ENCODE assay signal across 13 cellular contexts in the genomic region with DNA sequence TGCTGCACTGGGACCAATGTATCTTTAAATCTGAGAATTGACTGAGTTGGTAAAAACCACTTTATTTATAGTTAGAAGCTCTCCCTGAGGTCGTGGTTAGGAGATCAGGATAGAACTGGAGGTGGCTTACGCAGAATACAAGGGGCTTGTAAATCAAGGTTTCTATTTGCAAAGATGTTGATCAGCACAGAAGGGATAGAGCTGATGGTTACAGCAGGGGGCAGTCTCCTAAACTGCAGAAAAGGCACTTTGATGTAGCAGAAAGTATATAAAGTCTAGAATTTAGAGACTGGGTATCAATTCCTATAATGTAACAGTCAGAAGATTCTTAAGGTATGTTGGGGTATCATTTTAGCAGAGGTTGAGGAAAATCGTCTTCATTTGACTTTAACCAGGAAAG. TPM values are rescaled to one million over a fixed set of nuclear protein-coding genes. Genes with fewer than 3 reads are reported as not detected.
DNase-seq lines count a peak whose midpoint lies in the region; ATAC-seq and TF ChIP-seq lines count a peak whose summit lies in the region.
"Had no signal": no experiment of that assay in that cellular context is flagged by ENCODE, and none has a peak within 500 bp of the region (broad histone marks: within the 10 kb centered on the region; RNA-seq: fewer than 3 reads in every experiment).

No MANE protein-coding gene starts in this region.

- H3K4me1 ChIP-seq in cardiac muscle cell (ENCODE audit: low read depth) = no peaks in the 10 kb centered on the region
- H3K4me1 ChIP-seq in OCI-LY1 (ENCODE audit: insufficient read depth, low read length, severe bottlenecking) = no peaks in the 10 kb centered on the region
- peaks cover 3% of the 10 kb centered on the region for H3K4me1 ChIP-seq in endodermal cell (ENCODE audit: control insufficient read depth, insufficient read depth, low read length)
- H3K4me1 ChIP-seq in upper lobe of right lung = no peaks in the 10 kb centered on the region
- no peaks in the 10 kb centered on the region for H3K4me1 ChIP-seq in Caco-2

- no peaks in the 10 kb centered on the region for H3F3A ChIP-seq in OCI-LY1 (ENCODE audit: insufficient read depth, low read length)

- H3K27ac ChIP-seq in cardiac muscle cell (no peak overlapping the region), OCI-LY1 (ENCODE audit: low read depth, low read length, poor library complexity, severe bottlenecking) (no peak overlapping the region), endodermal cell (ENCODE audit: low read depth, low read length) (no peak overlapping the region), upper lobe of right lung (no peak overlapping the region)

- H3K9ac ChIP-seq in OCI-LY1 (ENCODE audit: low read length) (no peak overlapping the region), endodermal cell (ENCODE audit: extremely low read depth, low read length, poor library complexity, severe bottlenecking) (no peak overlapping the region)

- H3K4me3 ChIP-seq in cardiac muscle cell (no peak overlapping the region), OCI-LY1 (ENCODE audit: low read depth, low read length, poor library complexity, severe bottlenecking) (no peak overlapping the region), endodermal cell (ENCODE audit: low read length) (no peak overlapping the region), upper lobe of right lung (no peak overlapping the region), Caco-2 (ENCODE audit: low read depth, low read length) (no peak overlapping the region)
- H3K4me3 ChIP-seq: mucosa of descending colon had no signal

- H2AFZ ChIP-seq in OCI-LY1 (ENCODE audit: low read length) = no peak overlapping the region

- H3K9me3 ChIP-seq in cardiac muscle cell (ENCODE audit: low read depth) (no peaks in the 10 kb centered on the region), OCI-LY1 (ENCODE audit: low read length) (no peaks in the 10 kb centered on the region), endodermal cell (ENCODE audit: control insufficient read depth, low read length) (no peaks in the 10 kb centered on the region), upper lobe of right lung (no peaks in the 10 kb centered on the region), Caco-2 (no peaks in the 10 kb centered on the region)
- H3K9me3 ChIP-seq: mucosa of descending colon had no signal

- no peak overlapping the region for H3K4me3 Mint-ChIP-seq in endodermal cell
- no peak overlapping the region for H3K4me3 Mint-ChIP-seq in Caco-2 (ENCODE audit: unreplicated experiment)
- H3K4me3 Mint-ChIP-seq: activated T-cell treated with anti-CD3 and anti-CD28 coated beads, Interleukin-2, amount 50 U/mL, for 4 hours had no signal

- no peak for ATAC-seq in left cardiac atrium
- ATAC-seq in upper lobe of right lung = no peak
- no peak for ATAC-seq in HG03280 (IDR thresholded peaks at IDR 0.05; ENCODE audit: unreplicated experiment)
- no peak for ATAC-seq in GM21737 (IDR thresholded peaks at IDR 0.05; ENCODE audit: unreplicated experiment)
- ATAC-seq: activated T-cell treated with anti-CD3 and anti-CD28 coated beads, Interleukin-2, amount 50 U/mL, for 4 hours; mucosa of descending colon; sciatic nerve had no signal

- no peaks in the 10 kb centered on the region for H3K9me2 ChIP-seq in OCI-LY1 (ENCODE audit: low read depth, low read length)

- no peak overlapping the region for H3K4me2 ChIP-seq in OCI-LY1 (ENCODE audit: low read length)

- no peak overlapping the region for H3K27ac Mint-ChIP-seq in endodermal cell
- no peak overlapping the region for H3K27ac Mint-ChIP-seq in Caco-2 (ENCODE audit: unreplicated experiment)

- H3K27me3 ChIP-seq in cardiac muscle cell (no peaks in the 10 kb centered on the region), OCI-LY1 (ENCODE audit: insufficient read depth, low read length) (no peaks in the 10 kb centered on the region; the same call in 1 of the 2 replicates), endodermal cell (ENCODE audit: control insufficient read depth, insufficient read depth, low read length, poor library complexity, severe bottlenecking) (no peaks in the 10 kb centered on the region), upper lobe of right lung (no peaks in the 10 kb centered on the region), Caco-2 (replicated peaks; ENCODE audit: control insufficient read depth, insufficient read depth, low read length) (no peaks in the 10 kb centered on the region)

- no TSS peak for BruUV-seq in Caco-2 (replicated peaks; lab: Mats Ljungman, UMichigan)

- no peaks in the 10 kb centered on the region for H3K9me3 Mint-ChIP-seq in endodermal cell
- no peaks in the 10 kb centered on the region for H3K9me3 Mint-ChIP-seq in Caco-2 (ENCODE audit: unreplicated experiment)

- 36 to 58% methylated on average over 2 to 3 of the region's 3 CpGs for WGBS in endodermal cell (ENCODE audit: insufficient coverage in 1 of 2, insufficient read length in 1 of 2), 2 experiments

- H4K20me1 ChIP-seq in OCI-LY1 (ENCODE audit: insufficient read depth, low read length) = no peaks in the 10 kb centered on the region

- H3K36me3 Mint-ChIP-seq in endodermal cell (ENCODE audit: low read depth) = no peaks in the 10 kb centered on the region
- H3K36me3 Mint-ChIP-seq in Caco-2 (ENCODE audit: insufficient read depth, unreplicated experiment) = no peaks in the 10 kb centered on the region

- no peak for DNase-seq in cardiac muscle cell (ENCODE audit: low read depth in 1 of 2, low spot score in 1 of 2)
- DNase-seq in left cardiac atrium = no peak
- DNase-seq in endodermal cell = no peak
- DNase-seq in upper lobe of right lung = no peak
- DNase-seq in Caco-2 = no peak
- DNase-seq: activated T-cell treated with anti-CD3 and anti-CD28 coated beads, Interleukin-2, amount 50 U/mL, for 4 hours; COR-L47; NCI-H446 treated with DMSO at 0.1 percent for 48 hours had no signal

- TF ChIP-seq CTCF in cardiac muscle cell (IDR thresholded peaks at IDR 0.05; ENCODE audit: low read depth, low read length) (peak; percentile 25), OCI-LY1 (IDR thresholded peaks at IDR 0.05; ENCODE audit: low read length) (peak; percentile 27; the same call in 1 of the 2 replicates), endodermal cell (conservative IDR thresholded peaks at IDR 0.05) (peak; percentile 79), upper lobe of right lung (IDR thresholded peaks at IDR 0.05) (peak; percentile 9), Caco-2 (IDR thresholded peaks at IDR 0.05; ENCODE audit: insufficient read depth in 1 of 2, low read depth in 1 of 2, low read length in 1 of 2, severe bottlenecking in 1 of 2, unreplicated experiment in 1 of 2) (peak in 1 of 2 experiments; percentile 49)

- H3K36me3 ChIP-seq in cardiac muscle cell (no peaks in the 10 kb centered on the region), OCI-LY1 (ENCODE audit: insufficient read depth, low read length) (no peaks in the 10 kb centered on the region), endodermal cell (ENCODE audit: control insufficient read depth, insufficient read depth, low read length) (no peaks in the 10 kb centered on the region), upper lobe of right lung (no peaks in the 10 kb centered on the region), Caco-2 (ENCODE audit: control insufficient read depth, insufficient read depth, low read length) (no peaks in the 10 kb centered on the region)

- H3K79me2 ChIP-seq in OCI-LY1 (ENCODE audit: insufficient read depth, low read length) = no peaks in the 10 kb centered on the region

- POLR2A ChIA-PET in Caco-2 (lab: Charles Lee) = no interaction called here

- peaks cover 7% of the 10 kb centered on the region for H3K27me3 Mint-ChIP-seq in endodermal cell (ENCODE audit: insufficient read depth)
- H3K27me3 Mint-ChIP-seq in Caco-2 (ENCODE audit: insufficient read depth, unreplicated experiment) = no peaks in the 10 kb centered on the region

- intact Hi-C loops in left cardiac atrium (cut with DNase I) = no loop called here
- intact Hi-C loops in upper lobe of right lung (cut with DNase I) = no loop called here
- intact Hi-C loops in Caco-2 (cut with micrococcal nuclease; ENCODE audit: unreplicated experiment) = loop anchor here (1.0 kb wide), 1 partner anchor 109 kb away; no protein-coding TSS in a partner anchor

- H3K4me1 Mint-ChIP-seq in endodermal cell (peaks cover 3% of the 10 kb centered on the region), Caco-2 (ENCODE audit: low read depth, unreplicated experiment) (no peaks in the 10 kb centered on the region)

- CTCF ChIA-PET in Caco-2 (lab: Charles Lee) = interaction anchor here (1.0 kb wide), 1 partner anchor 106 kb away, joined by 3 read pairs; no protein-coding TSS in a partner anchor

RNA-seq across cellular contexts. Expression of gene ACVR1, which starts 25.2 kb away (rescaled TPM):
- 6.1 and 7.5 TPM in 2 replicates for total RNA-seq in cardiac muscle cell
- polyA plus RNA-seq in cardiac muscle cell = 9.0 and 12.9 TPM in 2 replicates
- total RNA-seq in left cardiac atrium = 10 to 100 TPM; 34.2 to 36.8 TPM
- total RNA-seq in endodermal cell = 10 to 100 TPM; 21.1 to 26.9 TPM
- 16.6 TPM for polyA plus RNA-seq in endodermal cell (2013, experiment 1 of 2)
- polyA plus RNA-seq in endodermal cell (2013, experiment 2 of 2) = 16.5 TPM
- 34.4 TPM for total RNA-seq in upper lobe of right lung
- total RNA-seq in Caco-2 (2022) = 11.1 and 11.3 TPM in 2 replicates
